ENCODE assay signal across 8 cellular contexts in genomic region chr10:27240212-27240890, GRCh38. TPM values are rescaled to one million over a fixed set of nuclear protein-coding genes. Genes with fewer than 3 reads are reported as not detected.
A peak's percentile ranks its signal among the peaks of the same experiment; 100 is the strongest.
DNase-seq lines count a peak whose midpoint lies in the region; FAIRE-seq and TF ChIP-seq lines count a peak whose summit lies in the region.

A gene with protein sequence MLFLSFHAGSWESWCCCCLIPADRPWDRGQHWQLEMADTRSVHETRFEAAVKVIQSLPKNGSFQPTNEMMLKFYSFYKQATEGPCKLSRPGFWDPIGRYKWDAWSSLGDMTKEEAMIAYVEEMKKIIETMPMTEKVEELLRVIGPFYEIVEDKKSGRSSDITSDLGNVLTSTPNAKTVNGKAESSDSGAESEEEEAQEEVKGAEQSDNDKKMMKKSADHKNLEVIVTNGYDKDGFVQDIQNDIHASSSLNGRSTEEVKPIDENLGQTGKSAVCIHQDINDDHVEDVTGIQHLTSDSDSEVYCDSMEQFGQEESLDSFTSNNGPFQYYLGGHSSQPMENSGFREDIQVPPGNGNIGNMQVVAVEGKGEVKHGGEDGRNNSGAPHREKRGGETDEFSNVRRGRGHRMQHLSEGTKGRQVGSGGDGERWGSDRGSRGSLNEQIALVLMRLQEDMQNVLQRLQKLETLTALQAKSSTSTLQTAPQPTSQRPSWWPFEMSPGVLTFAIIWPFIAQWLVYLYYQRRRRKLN (minus strand): TSS chr10:27240797. CDS start chr10:27240688, 109 bp downstream.

- TF ChIP-seq CTCF in testis (IDR thresholded peaks at IDR 0.05), result no peak

- H3K36me3 ChIP-seq in ES-I3 (ENCODE audit: insufficient read depth, low read length) (no peaks in the 10 kb centered on the region), neuron (ENCODE audit: insufficient read depth, low read length) (peaks cover 3% of the 10 kb centered on the region), testis (ENCODE audit: low read depth, missing control alignments) (no peaks in the 10 kb centered on the region)

- H3K9me3 Mint-ChIP-seq in activated naive CD4-positive, alpha-beta T cell treated with anti-CD3 and anti-CD28 coated beads for 36 hours, result no peaks in the 10 kb centered on the region

- peaks cover 21% of the 10 kb centered on the region for H3K36me3 Mint-ChIP-seq in activated naive CD4-positive, alpha-beta T cell treated with anti-CD3 and anti-CD28 coated beads for 36 hours (ENCODE audit: low read depth)

- peak within 1 kb of the TSS; percentile 93 for H3K4me3 Mint-ChIP-seq in activated naive CD4-positive, alpha-beta T cell treated with anti-CD3 and anti-CD28 coated beads for 36 hours

- peak within 1 kb of the TSS; percentile 100 for H3K27ac Mint-ChIP-seq in activated naive CD4-positive, alpha-beta T cell treated with anti-CD3 and anti-CD28 coated beads for 36 hours

- peak within 1 kb of the TSS; percentile 70 for H3K4me3 ChIP-seq in neuron (ENCODE audit: low read length)
- peak within 1 kb of the TSS; percentile 78 to 89 for H3K4me3 ChIP-seq in testis

- peak within 1 kb of the TSS; percentile 69 for H2AFZ ChIP-seq in neuron (ENCODE audit: low read depth, low read length)

- no peaks in the 10 kb centered on the region for H3K9me3 ChIP-seq in ES-I3 (ENCODE audit: control insufficient read depth, insufficient read depth, low read length)
- no peaks in the 10 kb centered on the region for H3K9me3 ChIP-seq in neuron (ENCODE audit: low read length)
- H3K9me3 ChIP-seq in testis, result no peaks in the 10 kb centered on the region

- H3K4me1 ChIP-seq in ES-I3 (ENCODE audit: insufficient read depth, low read length) (no peaks in the 10 kb centered on the region), neuron (ENCODE audit: insufficient read depth, low read length) (peaks cover 8% of the 10 kb centered on the region), testis (peaks cover 14% of the 10 kb centered on the region)

- TF ChIP-seq POLR2A in testis (IDR thresholded peaks at IDR 0.05), result no peak

- peak within 1 kb of the TSS; percentile 95 to 97 for H3K27ac ChIP-seq in testis

- in situ Hi-C loops in SK-MEL-5 (cut with HindIII; ENCODE audit: low pct_unique_long_range_greater_than_20kb, low sequenced_read_pairs), result no loop called here

- no peaks in the 10 kb centered on the region for H3K27me3 Mint-ChIP-seq in activated naive CD4-positive, alpha-beta T cell treated with anti-CD3 and anti-CD28 coated beads for 36 hours (ENCODE audit: low read depth)

- DNase-seq in GOT3 (lab: John Stamatoyannopoulos, UW) (peak; percentile 59), LoVo (ENCODE audit: low spot score) (peak; percentile 78), SK-MEL-5 (ENCODE audit: low read depth, low spot score) (peak; percentile 81), frontal cortex (ENCODE audit: low spot score in 2 of 2) (peak; percentile 58 to 59), testis (peak; percentile 92)
- DNase-seq in activated naive CD4-positive, alpha-beta T cell treated with anti-CD3 and anti-CD28 coated beads for 36 hours, result peak; percentile 74

- WGBS in testis, 2 donors, result 0% methylated on average over 12 to 45 of the region's 48 CpGs

- FAIRE-seq in frontal cortex (lab: Jason Lieb, UNC), result no peak

- CTCF ChIA-PET in activated naive CD4-positive, alpha-beta T cell treated with anti-CD3 and anti-CD28 coated beads for 36 hours (lab: Charles Lee), result interaction anchor here (0.7 to 1.2 kb wide), 3 partner anchors 17 to 86 kb away, joined by 3 to 5 read pairs (median 3); partner anchors contain the start of gene YME1L1

- intact Hi-C loops in activated naive CD4-positive, alpha-beta T cell treated with anti-CD3 and anti-CD28 coated beads for 36 hours (cut with micrococcal nuclease), result loop anchor here (1.0 to 10.0 kb wide), 8 partner anchors 122 to 1292 kb away; partner anchors contain the start of gene WAC
- intact Hi-C loops in testis (cut with DNase I; ENCODE audit: low total_unique reads), result no loop called here

- no peaks in the 10 kb centered on the region for H3K27me3 ChIP-seq in neuron (ENCODE audit: insufficient read depth, low read length)
- no peaks in the 10 kb centered on the region for H3K27me3 ChIP-seq in testis

- H3K9ac ChIP-seq in ES-I3 (ENCODE audit: low read depth, low read length), result peak within 1 kb of the TSS; percentile 64

- peaks cover 22% of the 10 kb centered on the region for H3K4me1 Mint-ChIP-seq in activated naive CD4-positive, alpha-beta T cell treated with anti-CD3 and anti-CD28 coated beads for 36 hours (ENCODE audit: low read depth)

RNA-seq across cellular contexts. Expression of the gene that starts here (rescaled TPM):
- total RNA-seq in SK-MEL-5 (2014; rRNA removed; shearing (Covaris generic)), result 25.2 and 26.3 TPM in 2 replicates
- polyA plus RNA-seq in SK-MEL-5 (2015; cell fraction: cytosol; rRNA removed), result 16.1 and 17.3 TPM in 2 replicates
- polyA plus RNA-seq in SK-MEL-5 (2015; cell fraction: nucleus; rRNA removed), result 10.2 and 12.6 TPM in 2 replicates
- 10 to 100 TPM in 1 of 2 experiments, 1 to 10 TPM in 1; 8.7 to 10.4 TPM for total RNA-seq in activated naive CD4-positive, alpha-beta T cell treated with anti-CD3 and anti-CD28 coated beads for 36 hours
- 49.7 TPM for total RNA-seq in frontal cortex
- total RNA-seq in testis, result 10 to 100 TPM; 33.8 to 33.9 TPM
- polyA plus RNA-seq in testis (ENCODE audit: insufficient read depth, low read depth, low replicate concordance), result 36.4 TPM

Comparison
In these comparisons a context has a peak if more than half of its experiments do, and no peak if none do; other contexts are left out.
1. Peak in every context shown above with its lines: DNase-seq, H3K4me3 ChIP-seq and H3K27ac ChIP-seq.